Comparison of ENCODE assay signal across 8 cellular contexts in genomic region chr10:113958631-113959382, GRCh38.
A peak's percentile ranks its signal among the peaks of the same experiment; 100 is the strongest.
DNase-seq lines count a peak whose midpoint lies in the region; FAIRE-seq and TF ChIP-seq lines count a peak whose summit lies in the region.

No MANE protein-coding gene starts in this region.

- no peaks in the 10 kb centered on the region for H3K79me2 ChIP-seq in OCI-LY1 (ENCODE audit: insufficient read depth, low read length)

- H3F3A ChIP-seq in OCI-LY1 (ENCODE audit: insufficient read depth, low read length) = no peaks in the 10 kb centered on the region; the same call in none of the 2 replicates

- H4K20me1 ChIP-seq in OCI-LY1 (ENCODE audit: insufficient read depth, low read length) = no peaks in the 10 kb centered on the region

- H3K9ac ChIP-seq in OCI-LY1 (ENCODE audit: low read length) (no peak overlapping the region), endocrine pancreas (ENCODE audit: control insufficient read depth, insufficient read depth, low read length) (peak overlapping the region; percentile 10)

- H3K36me3 ChIP-seq in OCI-LY1 (ENCODE audit: insufficient read depth, low read length) (no peaks in the 10 kb centered on the region; the same call in 1 of the 2 replicates), endocrine pancreas (ENCODE audit: control insufficient read depth, insufficient read depth, low read length) (no peaks in the 10 kb centered on the region), muscle layer of duodenum (ENCODE audit: control insufficient read depth in 1 of 2, insufficient read depth in 2 of 2, low read length in 2 of 2) (no peaks in the 10 kb centered on the region)

- H2AFZ ChIP-seq in OCI-LY1 (ENCODE audit: low read length) = no peak overlapping the region

- peak overlapping the region; percentile 90 for H3K27ac ChIP-seq in OCI-LY1 (ENCODE audit: low read depth, low read length, poor library complexity, severe bottlenecking)
- H3K27ac ChIP-seq in muscle layer of duodenum (ENCODE audit: low read length) = peak overlapping the region; percentile 88

- peak; percentile 47 for DNase-seq in stimulated activated CD4-positive, alpha-beta T cell treated with anti-CD3 and anti-CD28 coated beads, Interleukin-15, amount 100 ng/mL, for 24 hours
- no peak for DNase-seq in stimulated activated CD4-positive, alpha-beta T cell treated with anti-CD3 and anti-CD28 coated beads, Interleukin-12 subunit alpha, Interleukin-12 subunit beta, amount 100 ng/mL, for 4 hours
- DNase-seq in NCI-H1694 treated with DMSO at 0.1 percent for 48 hours (lab: John Stamatoyannopoulos, UW) (no peak), GM12891 (ENCODE audit: insufficient read length, low spot score) (no peak)
- DNase-seq in effector CD4-positive, alpha-beta T cell = no peak

- H3K27me3 ChIP-seq in OCI-LY1 (ENCODE audit: insufficient read depth, low read length) (no peaks in the 10 kb centered on the region), endocrine pancreas (ENCODE audit: control insufficient read depth, insufficient read depth, low read length) (no peaks in the 10 kb centered on the region), muscle layer of duodenum (ENCODE audit: low read depth, low read length) (no peaks in the 10 kb centered on the region)

- H3K4me1 ChIP-seq in OCI-LY1 (ENCODE audit: insufficient read depth, low read length, severe bottlenecking) (peaks cover 41% of the 10 kb centered on the region), endocrine pancreas (ENCODE audit: control insufficient read depth, insufficient read depth, low read length) (no peaks in the 10 kb centered on the region), muscle layer of duodenum (ENCODE audit: control insufficient read depth in 1 of 2, insufficient read depth in 2 of 2, low read length in 2 of 2) (peaks cover 17 to 25% of the 10 kb centered on the region in 2 donors)

- TF ChIP-seq POLR2A in GM12891 (IDR thresholded peaks at IDR 0.05; ENCODE audit: low read depth, low read length) = no peak

- H3K4me3 ChIP-seq in OCI-LY1 (ENCODE audit: low read depth, low read length, poor library complexity, severe bottlenecking) (no peak overlapping the region), endocrine pancreas (ENCODE audit: control insufficient read depth, insufficient read depth, low read length) (no peak overlapping the region), muscle layer of duodenum (ENCODE audit: low read depth in 1 of 2, low read length in 2 of 2) (no peak overlapping the region)

- H3K9me3 ChIP-seq in OCI-LY1 (ENCODE audit: low read length) = no peaks in the 10 kb centered on the region
- no peaks in the 10 kb centered on the region for H3K9me3 ChIP-seq in endocrine pancreas (ENCODE audit: control insufficient read depth, low read length)
- no peaks in the 10 kb centered on the region for H3K9me3 ChIP-seq in muscle layer of duodenum (ENCODE audit: control insufficient read depth in 1 of 2, low read length in 2 of 2)

- no peaks in the 10 kb centered on the region for H3K9me2 ChIP-seq in OCI-LY1 (ENCODE audit: low read depth, low read length)

- TF ChIP-seq CTCF in OCI-LY1 (IDR thresholded peaks at IDR 0.05; ENCODE audit: low read length) = no peak

- H3K4me2 ChIP-seq in OCI-LY1 (ENCODE audit: low read length) = peak overlapping the region; percentile 54; the same call in 1 of the 2 replicates

- FAIRE-seq in GM12891 (lab: Jason Lieb, UNC) = no peak

TF ChIP-seq in GM12891, 5 proteins besides CTCF, POLR2A, EP300 and RAD21:
- TF ChIP-seq PAX5 (IDR thresholded peaks at IDR 0.05; ENCODE audit: insufficient read depth, low read length, severe bottlenecking) (no peak), POU2F2 (IDR thresholded peaks at IDR 0.05; ENCODE audit: low read depth, low read length) (no peak; the same call in 1 of the 2 replicates), POLR2AphosphoS5 (IDR thresholded peaks at IDR 0.05; ENCODE audit: low read depth, low read length) (no peak), TAF1 (IDR thresholded peaks at IDR 0.05; ENCODE audit: low read depth, low read length) (no peak), SPI1 (IDR thresholded peaks at IDR 0.05; ENCODE audit: low read depth, low read length) (no peak)
TF ChIP-seq in GM12891: peak in this region for 0.
